ENCODE assay signal across 19 cellular contexts in the genomic region with DNA sequence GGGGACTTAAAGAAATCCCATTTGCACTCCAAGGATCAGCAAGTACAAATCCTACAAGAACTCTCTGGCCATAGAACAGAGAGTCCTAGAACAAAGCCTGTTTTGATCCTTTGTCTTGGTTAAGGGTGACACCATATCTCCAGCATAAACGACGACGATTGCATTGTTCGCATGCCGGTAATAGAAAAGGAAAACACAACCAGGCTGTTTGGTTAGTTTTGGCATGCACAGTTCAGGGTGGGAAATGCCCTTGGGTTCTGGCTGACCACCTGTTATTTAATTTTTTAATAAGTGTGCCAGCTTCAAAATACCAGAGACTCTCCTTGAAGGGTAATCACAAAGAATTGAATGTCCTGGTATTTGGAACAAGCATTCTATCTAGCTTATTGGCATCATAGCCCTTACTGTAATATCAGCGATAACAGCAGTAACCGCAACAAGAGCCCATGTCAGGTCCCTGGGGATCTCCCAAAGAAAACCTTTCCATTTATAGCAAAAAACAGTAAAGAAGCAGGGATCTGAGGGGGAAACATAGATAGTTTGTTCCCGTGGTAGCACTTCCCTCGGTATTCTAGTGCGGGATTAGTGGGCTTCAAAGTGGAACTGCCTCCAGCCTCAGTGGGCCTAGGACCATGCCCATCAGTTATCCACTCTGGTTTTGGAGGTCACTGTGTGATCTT.
DNase-seq lines count a peak whose midpoint lies in the region; ATAC-seq and TF ChIP-seq lines count a peak whose summit lies in the region.
"Had no signal": no experiment of that assay in that cellular context is flagged by ENCODE, and none has a peak within 500 bp of the region (broad histone marks: within the 10 kb centered on the region; RNA-seq: fewer than 3 reads in every experiment).

No MANE protein-coding gene starts in this region.

- H3K36me3 Mint-ChIP-seq in osteocyte (ENCODE audit: unreplicated experiment) = no peaks in the 10 kb centered on the region
- H3K36me3 Mint-ChIP-seq: activated naive CD4-positive, alpha-beta T cell treated with anti-CD3 and anti-CD28 coated beads, Interleukin-2, amount 50 U/mL, for 24 hours; memory B cell had no signal

- peaks cover 52% of the 10 kb centered on the region for H3K4me1 Mint-ChIP-seq in osteocyte (ENCODE audit: unreplicated experiment)
- H3K4me1 Mint-ChIP-seq: activated naive CD4-positive, alpha-beta T cell treated with anti-CD3 and anti-CD28 coated beads, Interleukin-2, amount 50 U/mL, for 24 hours; memory B cell had no signal

- BruUV-seq in PC-3 (replicated peaks; lab: Mats Ljungman, UMichigan) = no TSS peak

- peak overlapping the region; percentile 87 for H3K27ac Mint-ChIP-seq in osteocyte (ENCODE audit: unreplicated experiment)
- H3K27ac Mint-ChIP-seq: activated CD8-positive, alpha-beta T cell treated with anti-CD3 and anti-CD28 coated beads for 36 hours; activated naive CD4-positive, alpha-beta T cell treated with anti-CD3 and anti-CD28 coated beads, Interleukin-2, amount 50 U/mL, for 24 hours; memory B cell; nephron progenitor cell; T-helper 17 cell had no signal

- H3K9me3 ChIP-seq in PC-3 (ENCODE audit: low read length) (no peaks in the 10 kb centered on the region), esophagus muscularis mucosa (no peaks in the 10 kb centered on the region)
- H3K9me3 ChIP-seq: body of pancreas had no signal

- intact Hi-C loops in PC-3 (cut with micrococcal nuclease) (no loop called here), esophagus muscularis mucosa (cut with DNase I) (no loop called here)

- no peak overlapping the region for H3K9ac ChIP-seq in PC-3 (ENCODE audit: low read length)

- TF ChIP-seq CTCF in PC-3 (conservative IDR thresholded peaks at IDR 0.05; ENCODE audit: low read depth, low read length) (no peak), esophagus muscularis mucosa (IDR thresholded peaks at IDR 0.05) (no peak), osteocyte (IDR thresholded peaks at IDR 0.05) (no peak)

- H3K4me2 ChIP-seq in PC-3 (ENCODE audit: low read length) = peak overlapping the region; percentile 50; the same call in 1 of the 2 replicates

- TF ChIP-seq EP300 in esophagus muscularis mucosa (IDR thresholded peaks at IDR 0.05) = peak; percentile 31

- no peak overlapping the region for H3K4me3 ChIP-seq in ACC112 (ENCODE audit: low read depth, low read length)
- H3K4me3 ChIP-seq in PC-3 (ENCODE audit: low read length) = no peak overlapping the region
- H3K4me3 ChIP-seq in esophagus muscularis mucosa = no peak overlapping the region
- H3K4me3 ChIP-seq: body of pancreas had no signal

- H3K4me1 ChIP-seq in ACC112 (ENCODE audit: control insufficient read depth, insufficient read depth, low read length, unreplicated experiment) (peaks cover 45% of the 10 kb centered on the region), PC-3 (ENCODE audit: insufficient read depth, low read length) (peaks cover 38% of the 10 kb centered on the region), esophagus muscularis mucosa (peaks cover 8 to 19% (median 12%) of the 10 kb centered on the region in 4 donors)
- H3K4me1 ChIP-seq: body of pancreas had no signal

- no peaks in the 10 kb centered on the region for H3K79me2 ChIP-seq in ACC112 (ENCODE audit: control insufficient read depth, insufficient read depth, low read length, unreplicated experiment)
- H3K79me2 ChIP-seq in PC-3 (ENCODE audit: low read length) = no peaks in the 10 kb centered on the region

- no peak for DNase-seq in PC-3
- no peak for DNase-seq in esophagus muscularis mucosa (ENCODE audit: extremely low spot score)
- DNase-seq in osteocyte (ENCODE audit: extremely low spot score, unreplicated experiment) = no peak
- DNase-seq in medulla oblongata (ENCODE audit: extremely low spot score) = no peak
- DNase-seq in NCI-H526 treated with DMSO at 0.1 percent for 48 hours (lab: John Stamatoyannopoulos, UW) = no peak
- DNase-seq in SHP77 (lab: John Stamatoyannopoulos, UW) = no peak
- DNase-seq: activated CD8-positive, alpha-beta T cell treated with anti-CD3 and anti-CD28 coated beads for 36 hours; activated T-cell treated with anti-CD3 and anti-CD28 coated beads, Interleukin-2, amount 50 U/mL, for 48 hours; body of pancreas; cortex of kidney; NCI-H187 treated with DMSO at 0.1 percent for 48 hours; nephron progenitor cell; stimulated activated naive CD4-positive, alpha-beta T cell; T-helper 17 cell; WERI-Rb-1 had no signal

- peak overlapping the region; percentile 96 for H3K27ac ChIP-seq in ACC112 (ENCODE audit: low read depth, low read length)
- H3K27ac ChIP-seq in PC-3 (ENCODE audit: low read length) = peak overlapping the region; percentile 33
- H3K27ac ChIP-seq in esophagus muscularis mucosa (replicated peaks in 1 of 4) = peak overlapping the region in 3 of 4 donors; percentile 49 to 66 (median 57)
- H3K27ac ChIP-seq: body of pancreas, WERI-Rb-1 had no signal

- WGBS in esophagus muscularis mucosa = 85% methylated on average over 10 of the region's 10 CpGs

- no peak for ATAC-seq in PC-3
- no peak for ATAC-seq in GM21447 (IDR thresholded peaks at IDR 0.05; ENCODE audit: unreplicated experiment)
- ATAC-seq: activated CD8-positive, alpha-beta T cell treated with anti-CD3 and anti-CD28 coated beads for 36 hours; body of pancreas; T-helper 17 cell had no signal

- CTCF ChIA-PET in PC-3 (lab: Charles Lee) = no interaction called here

- H3K27me3 Mint-ChIP-seq in osteocyte (ENCODE audit: unreplicated experiment) = no peaks in the 10 kb centered on the region
- H3K27me3 Mint-ChIP-seq: activated naive CD4-positive, alpha-beta T cell treated with anti-CD3 and anti-CD28 coated beads, Interleukin-2, amount 50 U/mL, for 24 hours had no signal

- no peaks in the 10 kb centered on the region for H3K36me3 ChIP-seq in ACC112 (ENCODE audit: insufficient read depth, low read length)
- H3K36me3 ChIP-seq in PC-3 (ENCODE audit: low read depth, low read length) = no peaks in the 10 kb centered on the region
- H3K36me3 ChIP-seq in esophagus muscularis mucosa = no peaks in the 10 kb centered on the region
- H3K36me3 ChIP-seq: WERI-Rb-1 had no signal

- H3K27me3 ChIP-seq in ACC112 (ENCODE audit: insufficient read depth, low read length) = no peaks in the 10 kb centered on the region
- H3K27me3 ChIP-seq in PC-3 (ENCODE audit: low read length) = no peaks in the 10 kb centered on the region
- H3K27me3 ChIP-seq in esophagus muscularis mucosa = no peaks in the 10 kb centered on the region
- H3K27me3 ChIP-seq: body of pancreas had no signal

- H3K4me3 Mint-ChIP-seq in osteocyte (ENCODE audit: unreplicated experiment) = no peak overlapping the region
- H3K4me3 Mint-ChIP-seq: activated CD8-positive, alpha-beta T cell treated with anti-CD3 and anti-CD28 coated beads for 36 hours; activated naive CD4-positive, alpha-beta T cell treated with anti-CD3 and anti-CD28 coated beads, Interleukin-2, amount 50 U/mL, for 24 hours; memory B cell; nephron progenitor cell; T-helper 17 cell had no signal

- no peak for TF ChIP-seq POLR2A in esophagus muscularis mucosa (IDR thresholded peaks at IDR 0.05; ENCODE audit: low read depth)

- H4K20me1 ChIP-seq in PC-3 (ENCODE audit: low read length) = no peaks in the 10 kb centered on the region

- H3K9me3 Mint-ChIP-seq in osteocyte (ENCODE audit: unreplicated experiment) = no peaks in the 10 kb centered on the region
- H3K9me3 Mint-ChIP-seq: activated CD8-positive, alpha-beta T cell treated with anti-CD3 and anti-CD28 coated beads for 36 hours; activated naive CD4-positive, alpha-beta T cell treated with anti-CD3 and anti-CD28 coated beads, Interleukin-2, amount 50 U/mL, for 24 hours; memory B cell; nephron progenitor cell had no signal

- H3F3A ChIP-seq in PC-3 (ENCODE audit: low read length, unreplicated experiment) = no peaks in the 10 kb centered on the region

- H2AFZ ChIP-seq in ACC112 (ENCODE audit: low read length, unreplicated experiment) (no peak overlapping the region), PC-3 (ENCODE audit: low read length) (no peak overlapping the region)

- POLR2A ChIA-PET in PC-3 (lab: Charles Lee; ENCODE audit: unreplicated experiment) = no interaction called here

- no peaks in the 10 kb centered on the region for H3K9me2 ChIP-seq in PC-3 (replicated peaks; ENCODE audit: low read length)

Comparison
In these comparisons a context has a peak if more than half of its experiments do, and no peak if none do; other contexts are left out.
1. H3K27ac ChIP-seq: peak in every context shown above with its lines; median percentile 96 in ACC112; 57 in esophagus muscularis mucosa; 33 in PC-3.